ENCODE assay signal across 19 cellular contexts in genomic region chr18:73841661-73842060, GRCh38.
DNase-seq lines count a peak whose midpoint lies in the region; ATAC-seq and TF ChIP-seq lines count a peak whose summit lies in the region.
"Had no signal": no experiment of that assay in that cellular context is flagged by ENCODE, and none has a peak within 500 bp of the region (broad histone marks: within the 10 kb centered on the region; RNA-seq: fewer than 3 reads in every experiment).

No MANE protein-coding gene starts in this region.

- intact Hi-C loops in Calu3 (cut with micrococcal nuclease; ENCODE audit: unreplicated experiment), result loop anchor here (2.0 to 10.0 kb wide), 6 partner anchors 227 to 1141 kb away; no protein-coding TSS in a partner anchor

- no peak overlapping the region for H3K4me3 ChIP-seq in cardiac fibroblast (replicated peaks in 1 of 2; ENCODE audit: low read depth in 2 of 2, low read length in 2 of 2)
- H3K4me3 ChIP-seq: SJCRH30 had no signal

- H3K36me3 Mint-ChIP-seq in Calu3 (ENCODE audit: insufficient read depth, unreplicated experiment), result no peaks in the 10 kb centered on the region
- no peaks in the 10 kb centered on the region for H3K36me3 Mint-ChIP-seq in nephron progenitor cell (ENCODE audit: low read depth)
- H3K36me3 Mint-ChIP-seq: activated naive CD4-positive, alpha-beta T cell treated with anti-CD3 and anti-CD28 coated beads, Interleukin-2, amount 50 U/mL, for 72 hours; CD4-positive, CD25-positive, alpha-beta regulatory T cell; IgD-negative memory B cell had no signal

- H3K4me1 Mint-ChIP-seq in Calu3 (ENCODE audit: low read depth, unreplicated experiment) (peaks cover 10% of the 10 kb centered on the region), nephron progenitor cell (peaks cover 53% of the 10 kb centered on the region)

- BruUV-seq in Calu3 (replicated peaks; lab: Mats Ljungman, UMichigan), result no TSS peak

- H3K4me3 Mint-ChIP-seq in Calu3 (ENCODE audit: low read depth, unreplicated experiment) (no peak overlapping the region), nephron progenitor cell (no peak overlapping the region)
- H3K4me3 Mint-ChIP-seq: activated CD4-positive, alpha-beta T cell treated with anti-CD3 and anti-CD28 coated beads, Interleukin-2, amount 10 ng/mL, durations not matched to agents 7 days and 5 days; IgD-negative memory B cell had no signal

- DNase-seq in Calu3 (no peak), NAMALWA (ENCODE audit: low spot score) (peak; percentile 9), cardiac fibroblast (ENCODE audit: low read depth in 2 of 2) (peak in 1 of 2 donors; percentile 28), nephron progenitor cell (no peak), AG08395 (ENCODE audit: low spot score) (no peak), occipital lobe (lab: John Stamatoyannopoulos, UW) (no peak)
- DNase-seq: activated CD4-positive, alpha-beta T cell treated with anti-CD3 and anti-CD28 coated beads, Interleukin-2, amount 10 ng/mL, durations not matched to agents 7 days and 5 days; activated T-cell treated with anti-CD3 and anti-CD28 coated beads, Interleukin-2, amount 50 U/mL, for 1 hour; caudate nucleus; CD4-positive, CD25-positive, alpha-beta regulatory T cell; NCI-H1105 treated with DMSO at 0.1 percent for 48 hours; NK-92 treated with Interleukin-12 subunit alpha and Interleukin-12 subunit beta, amount 100 ng/mL, for 24 hours; nucleus accumbens; SJCRH30; stimulated activated CD4-positive, alpha-beta T cell treated with anti-CD3 and anti-CD28 coated beads, Interleukin-4, amount 100 ng/mL, for 1 hour had no signal

- no peak for ATAC-seq in GM19397 (IDR thresholded peaks at IDR 0.05; ENCODE audit: unreplicated experiment)
- ATAC-seq in HG02840 (IDR thresholded peaks at IDR 0.05; ENCODE audit: low FRiP score, unreplicated experiment), result no peak
- ATAC-seq: activated naive CD4-positive, alpha-beta T cell treated with anti-CD3 and anti-CD28 coated beads, Interleukin-2, amount 50 U/mL, for 72 hours had no signal

- H3K27ac Mint-ChIP-seq in Calu3 (ENCODE audit: unreplicated experiment) (no peak overlapping the region), nephron progenitor cell (no peak overlapping the region)
- H3K27ac Mint-ChIP-seq: activated CD4-positive, alpha-beta T cell treated with anti-CD3 and anti-CD28 coated beads, Interleukin-2, amount 10 ng/mL, durations not matched to agents 7 days and 5 days; activated naive CD4-positive, alpha-beta T cell treated with anti-CD3 and anti-CD28 coated beads, Interleukin-2, amount 50 U/mL, for 72 hours; CD4-positive, CD25-positive, alpha-beta regulatory T cell; IgD-negative memory B cell had no signal

- CTCF ChIA-PET in Calu3 (lab: Charles Lee), result interaction anchor here (1.8 kb wide), 1 partner anchor 1079 kb away, joined by 8 read pairs; no protein-coding TSS in a partner anchor

- H3K27me3 Mint-ChIP-seq in Calu3 (ENCODE audit: unreplicated experiment) (no peaks in the 10 kb centered on the region), nephron progenitor cell (ENCODE audit: low read depth, poor library complexity) (peaks cover 6% of the 10 kb centered on the region)
- H3K27me3 Mint-ChIP-seq: CD4-positive, CD25-positive, alpha-beta regulatory T cell had no signal

- no peaks in the 10 kb centered on the region for H3K9me3 Mint-ChIP-seq in Calu3 (ENCODE audit: low read depth, unreplicated experiment)
- no peaks in the 10 kb centered on the region for H3K9me3 Mint-ChIP-seq in nephron progenitor cell
- H3K9me3 Mint-ChIP-seq: activated CD4-positive, alpha-beta T cell treated with anti-CD3 and anti-CD28 coated beads, Interleukin-2, amount 10 ng/mL, durations not matched to agents 7 days and 5 days; activated naive CD4-positive, alpha-beta T cell treated with anti-CD3 and anti-CD28 coated beads, Interleukin-2, amount 50 U/mL, for 72 hours; CD4-positive, CD25-positive, alpha-beta regulatory T cell; IgD-negative memory B cell had no signal

- TF ChIP-seq CTCF in Calu3 (IDR thresholded peaks at IDR 0.05; ENCODE audit: unreplicated experiment) (peak; percentile 13), cardiac fibroblast (IDR thresholded peaks at IDR 0.05; ENCODE audit: low read depth, low read length) (peak; percentile 35), nephron progenitor cell (IDR thresholded peaks at IDR 0.05) (peak; percentile 34)
